In the genomic region with DNA sequence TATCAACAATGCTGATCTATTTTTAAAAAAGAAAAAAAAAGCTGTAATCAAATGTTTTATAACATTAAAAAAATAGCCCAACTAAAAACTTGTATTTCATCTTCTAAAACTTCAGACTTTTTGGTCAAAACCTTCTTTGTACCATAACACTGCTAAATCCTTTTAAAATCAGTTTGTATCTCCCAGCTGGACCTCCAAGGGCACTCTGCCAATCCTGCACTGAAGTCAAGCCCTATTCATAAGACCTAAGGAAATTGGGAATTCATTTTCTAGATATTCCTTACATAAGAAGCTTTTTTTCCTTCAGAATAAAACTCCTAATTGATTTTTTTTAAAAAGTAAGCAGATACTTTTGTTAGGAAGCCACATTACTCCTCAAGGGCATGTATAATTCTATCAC, we compare ENCODE assay signal across 19 cellular contexts. TPM values are rescaled to one million over a fixed set of nuclear protein-coding genes. Genes with fewer than 3 reads are reported as not detected.
A peak's percentile ranks its signal among the peaks of the same experiment; 100 is the strongest.
DNase-seq lines count a peak whose midpoint lies in the region; ATAC-seq and TF ChIP-seq lines count a peak whose summit lies in the region.
"Had no signal": no experiment of that assay in that cellular context is flagged by ENCODE, and none has a peak within 500 bp of the region (broad histone marks: within the 10 kb centered on the region; RNA-seq: fewer than 3 reads in every experiment).

No MANE protein-coding gene starts in this region.

- TF ChIP-seq CTCF in dorsolateral prefrontal cortex (IDR thresholded peaks at IDR 0.05 in 54 of 56, conservative IDR thresholded peaks at IDR 0.05 in 2 of 56; ENCODE audit: low read depth in 1 of 56, partially characterized antibody in 56 of 56): no peak
- TF ChIP-seq CTCF in heart left ventricle (IDR thresholded peaks at IDR 0.05): no peak
- TF ChIP-seq CTCF in osteocyte (IDR thresholded peaks at IDR 0.05): no peak
- TF ChIP-seq CTCF in vagina (IDR thresholded peaks at IDR 0.05): no peak
- TF ChIP-seq CTCF in MCF 10A (IDR thresholded peaks at IDR 0.05; ENCODE audit: unreplicated experiment): no peak

- POLR2A ChIA-PET in MCF 10A (lab: Yijun Ruan, JAX): interaction anchor here (0.5 to 2.9 kb wide), 7 partner anchors 13 to 654 kb away, joined by 3 to 8 read pairs (median 3); no protein-coding TSS in a partner anchor

- H3K9me3 ChIP-seq in heart left ventricle (peaks cover 0 to 3% (median 0%) of the 10 kb centered on the region in 12 donors), vagina (no peaks in the 10 kb centered on the region)
- H3K9me3 ChIP-seq: SJSA1 had no signal

- H3K4me3 Mint-ChIP-seq in osteocyte (ENCODE audit: unreplicated experiment): no peak overlapping the region
- no peak overlapping the region for H3K4me3 Mint-ChIP-seq in MCF 10A (ENCODE audit: unreplicated experiment)

- H3K27ac ChIP-seq in dorsolateral prefrontal cortex (peak overlapping the region in 44 of 59 donors; percentile 1 to 81 (median 48)), heart left ventricle (peak overlapping the region in 9 of 12 donors; percentile 6 to 67 (median 43)), vagina (peak overlapping the region; percentile 18)
- H3K27ac ChIP-seq: C4-2B, SJSA1 had no signal

- peaks cover 0 to 70% (median 55%) of the 10 kb centered on the region in 9 donors for H3K36me3 ChIP-seq in heart left ventricle
- peaks cover 0 to 48% of the 10 kb centered on the region in 2 donors for H3K36me3 ChIP-seq in vagina

- H3K36me3 Mint-ChIP-seq in osteocyte (ENCODE audit: unreplicated experiment) (peaks cover 29% of the 10 kb centered on the region), MCF 10A (ENCODE audit: insufficient read depth, unreplicated experiment) (peaks cover 33% of the 10 kb centered on the region)

- H3K9me3 Mint-ChIP-seq in osteocyte (ENCODE audit: unreplicated experiment) (peaks cover 3% of the 10 kb centered on the region), MCF 10A (ENCODE audit: unreplicated experiment) (peaks cover 8% of the 10 kb centered on the region)

- TF ChIP-seq POLR2A in heart left ventricle (IDR thresholded peaks at IDR 0.05) (no peak), vagina (IDR thresholded peaks at IDR 0.05) (no peak)

- peak in 1 of 4 donors; percentile 20 for ATAC-seq in heart left ventricle
- no peak for ATAC-seq in HG02885 (IDR thresholded peaks at IDR 0.05; ENCODE audit: poor library complexity, unreplicated experiment)
- ATAC-seq: PC-3 had no signal

- CTCF ChIA-PET in MCF 10A (lab: Yijun Ruan, JAX): interaction anchor here (0.6 to 1.0 kb wide), 8 partner anchors 16 to 1952 kb away, joined by 3 to 4 read pairs (median 3); no protein-coding TSS in a partner anchor

- peaks cover 13% of the 10 kb centered on the region for H3K4me1 Mint-ChIP-seq in osteocyte (ENCODE audit: unreplicated experiment)
- no peaks in the 10 kb centered on the region for H3K4me1 Mint-ChIP-seq in MCF 10A (ENCODE audit: insufficient read depth, unreplicated experiment)

- intact Hi-C loops in dorsolateral prefrontal cortex (cut with DNase I) (no loop called here), heart left ventricle (cut with DNase I) (no loop called here), vagina (cut with DNase I) (no loop called here), MCF 10A (cut with micrococcal nuclease) (no loop called here)

- no peak overlapping the region for H3K4me3 ChIP-seq in dorsolateral prefrontal cortex
- no peak overlapping the region for H3K4me3 ChIP-seq in heart left ventricle
- no peak overlapping the region for H3K4me3 ChIP-seq in vagina
- H3K4me3 ChIP-seq: SJSA1 had no signal

- H3K27me3 ChIP-seq in dorsolateral prefrontal cortex (no peaks in the 10 kb centered on the region), heart left ventricle (no peaks in the 10 kb centered on the region), vagina (no peaks in the 10 kb centered on the region)
- H3K27me3 ChIP-seq: SJSA1 had no signal

- H3K4me1 ChIP-seq in heart left ventricle (peaks cover 0 to 45% (median 24%) of the 10 kb centered on the region in 12 donors), vagina (no peaks in the 10 kb centered on the region)
- H3K4me1 ChIP-seq: SJSA1 had no signal

- peak in 1 of 10 donors; percentile 11 for DNase-seq in dorsolateral prefrontal cortex
- peak in 3 of 5 donors; percentile 22 to 41 (median 25) for DNase-seq in heart left ventricle
- DNase-seq in osteocyte (ENCODE audit: extremely low spot score, unreplicated experiment): no peak
- no peak for DNase-seq in vagina (ENCODE audit: extremely low spot score in 2 of 2)
- DNase-seq in NCI-H69 (lab: John Stamatoyannopoulos, UW): no peak
- no peak for DNase-seq in MCF 10A (ENCODE audit: unreplicated experiment)
- DNase-seq: ACHN, DMS79, Kasumi-1, MM.1S, NCI-H1092, NCI-H2081 treated with DMSO at 0.1 percent for 48 hours, NCI-H446 treated with DMSO at 0.1 percent for 48 hours, NCI-H748 treated with DMSO at 0.1 percent for 48 hours, PC-3, RPMI8226 had no signal

- BruUV-seq in MCF 10A (replicated peaks; lab: Mats Ljungman, UMichigan): no TSS peak

- H3K27me3 Mint-ChIP-seq in osteocyte (ENCODE audit: unreplicated experiment) (no peaks in the 10 kb centered on the region), MCF 10A (ENCODE audit: insufficient read depth, unreplicated experiment) (no peaks in the 10 kb centered on the region)

- H3K27ac Mint-ChIP-seq in osteocyte (ENCODE audit: unreplicated experiment): peak overlapping the region; percentile 55
- H3K27ac Mint-ChIP-seq in MCF 10A (ENCODE audit: low read depth, unreplicated experiment): no peak overlapping the region

RNA-seq across cellular contexts. Expression of gene HCLS1, which starts 38.2 kb away (rescaled TPM):
- total RNA-seq in dorsolateral prefrontal cortex: 10 to 100 TPM in 116 of 120 experiments, 1 to 10 TPM in 4; 5.5 to 70.2 (median 21.0) TPM
- 10 to 100 TPM in 7 of 9 donors, 1 to 10 TPM in 2; 7.4 to 72.4 (median 10.6) TPM for total RNA-seq in heart left ventricle
- polyA plus RNA-seq in heart left ventricle: 10 to 100 TPM in 1 of 2 donors, 1 to 10 TPM in 1; 8.9 to 18.0 TPM
- 0.57 TPM in 1 of 2 replicates, not detected in the other for total RNA-seq in osteocyte
- 35.4 TPM for total RNA-seq in vagina
- 1.6 and 2.5 TPM in 2 replicates for total RNA-seq in MCF 10A (2022)
- total RNA-seq: SJSA1 had no signal

RNA-seq across cellular contexts. Expression of gene GOLGB1, which starts 50.6 kb away (rescaled TPM):
- total RNA-seq in dorsolateral prefrontal cortex (100 to 1,000 TPM in 1 of 120 experiments, 10 to 100 TPM in 119; 54.8 to 101 (median 75.7) TPM), heart left ventricle (10 to 100 TPM; 28.5 to 90.9 (median 44.9) TPM), osteocyte (60.5 and 71.9 TPM in 2 replicates), vagina (45.4 TPM), MCF 10A (2022) (62.4 and 66.9 TPM in 2 replicates)
- polyA plus RNA-seq in heart left ventricle: 10 to 100 TPM; 14.4 to 21.4 TPM

Comparison
In these comparisons a context has a peak if more than half of its experiments do, and no peak if none do; other contexts are left out.
1. DNase-seq: peak in heart left ventricle (3 of 5); none in osteocyte (single experiment), vagina (0 of 2), NCI-H69 (single experiment) and MCF 10A (single experiment).
2. Peak in every context shown above with its lines, with median percentiles within 50 percentile points of each other: H3K27ac ChIP-seq.